In genomic region chr13:112843392-112844250, GRCh38 we compare ENCODE assay signal across 24 cellular contexts.
DNase-seq lines count a peak whose midpoint lies in the region; ATAC-seq and TF ChIP-seq lines count a peak whose summit lies in the region.
"Had no signal": no experiment of that assay in that cellular context is flagged by ENCODE, and none has a peak within 500 bp of the region (broad histone marks: within the 10 kb centered on the region; RNA-seq: fewer than 3 reads in every experiment).

No MANE protein-coding gene starts in this region.

- no peaks in the 10 kb centered on the region for H3K27me3 ChIP-seq in right atrium auricular region
- no peaks in the 10 kb centered on the region for H3K27me3 ChIP-seq in neuronal stem cell (ENCODE audit: control insufficient read depth in 3 of 3, insufficient read depth in 3 of 3, low read depth in 1 of 3, low read length in 3 of 3)

- no peak overlapping the region for H3K4me3 ChIP-seq in right atrium auricular region
- H3K4me3 ChIP-seq in neuronal stem cell (ENCODE audit: low read length in 2 of 2), result no peak overlapping the region
- H3K4me3 ChIP-seq: SK-N-MC had no signal

- no peak overlapping the region for H2BK15ac ChIP-seq in neuronal stem cell (ENCODE audit: low read length)

- no peak overlapping the region for H3K4me2 ChIP-seq in neuronal stem cell (ENCODE audit: insufficient read depth, low read length, poor library complexity, severe bottlenecking)

- no peak overlapping the region for H3K4me3 Mint-ChIP-seq in activated CD4-positive, alpha-beta T cell treated with anti-CD3 and anti-CD28 coated beads, Interleukin-2, amount 10 ng/mL, durations not matched to agents 24 days and 14 days
- no peak overlapping the region for H3K4me3 Mint-ChIP-seq in stimulated activated effector memory CD8-positive, alpha-beta T cell treated with anti-CD3 and anti-CD28 coated beads, Interleukin-12 subunit alpha, Interleukin-12 subunit beta, amount 100 ng/mL, for 72 hours
- H3K4me3 Mint-ChIP-seq: activated CD4-positive, alpha-beta T cell treated with anti-CD3 and anti-CD28 coated beads for 36 hours; central memory CD8-positive, alpha-beta T cell; stimulated activated memory B cell treated with anti-CD40 and anti-IgM and Interleukin-4, amounts not matched to agents 10 μg/mL and 1 μg/mL and 100 μg/mL, for 72 hours had no signal

- H3K36me3 ChIP-seq in right atrium auricular region (peaks cover 26% of the 10 kb centered on the region), neuronal stem cell (replicated peaks in 1 of 2; ENCODE audit: control insufficient read depth in 2 of 2, insufficient read depth in 2 of 2, low read length in 2 of 2) (peaks cover 24 to 40% of the 10 kb centered on the region in 2 donors)

- peaks cover 2% of the 10 kb centered on the region for H3K79me1 ChIP-seq in neuronal stem cell (ENCODE audit: low read depth, low read length)

- no peak overlapping the region for H2AK5ac ChIP-seq in neuronal stem cell (ENCODE audit: low read depth, low read length)

- H3K27ac Mint-ChIP-seq in activated CD4-positive, alpha-beta T cell treated with anti-CD3 and anti-CD28 coated beads, Interleukin-2, amount 10 ng/mL, durations not matched to agents 24 days and 14 days, result peak overlapping the region; percentile 37
- H3K27ac Mint-ChIP-seq in stimulated activated effector memory CD8-positive, alpha-beta T cell treated with anti-CD3 and anti-CD28 coated beads, Interleukin-12 subunit alpha, Interleukin-12 subunit beta, amount 100 ng/mL, for 72 hours, result peak overlapping the region; percentile 73
- H3K27ac Mint-ChIP-seq: activated CD4-positive, alpha-beta T cell treated with anti-CD3 and anti-CD28 coated beads for 36 hours; stimulated activated memory B cell treated with anti-CD40 and anti-IgM and Interleukin-4, amounts not matched to agents 10 μg/mL and 1 μg/mL and 100 μg/mL, for 72 hours had no signal

- no peak overlapping the region for H3K9ac ChIP-seq in neuronal stem cell (ENCODE audit: low read depth, low read length, poor library complexity)

- no peak overlapping the region for H3K4ac ChIP-seq in neuronal stem cell (ENCODE audit: low read length)

- TF ChIP-seq CTCF in right atrium auricular region (IDR thresholded peaks at IDR 0.05), result no peak

- DNase-seq in activated CD4-positive, alpha-beta T cell treated with anti-CD3 and anti-CD28 coated beads, Interleukin-2, amount 10 ng/mL, durations not matched to agents 24 days and 14 days, result no peak
- no peak for DNase-seq in activated CD4-positive, alpha-beta T cell treated with anti-CD3 and anti-CD28 coated beads for 48 hours
- no peak for DNase-seq in right atrium auricular region (ENCODE audit: low spot score)
- DNase-seq in neuronal stem cell (ENCODE audit: low spot score), result no peak
- DNase-seq in stimulated activated effector memory CD8-positive, alpha-beta T cell treated with anti-CD3 and anti-CD28 coated beads, Interleukin-12 subunit alpha, Interleukin-12 subunit beta, amount 100 ng/mL, for 72 hours (ENCODE audit: low spot score in 2 of 2), result no peak
- DNase-seq in foreskin melanocyte, result no peak
- no peak for DNase-seq in epidermal melanocyte (ENCODE audit: insufficient read length, low spot score)
- DNase-seq: 8988T; activated CD4-positive, alpha-beta T cell treated with anti-CD3 and anti-CD28 coated beads for 36 hours; activated CD8-positive, alpha-beta memory T cell treated with anti-CD3 and anti-CD28 coated beads for 24 hours; activated gamma-delta T cell; activated T-cell treated with anti-CD3 and anti-CD28 coated beads, Interleukin-2, amount 50 U/mL, for 1 hour; dermis blood vessel endothelial cell; Kasumi-1; NCI-H1694; NCI-H446 treated with DMSO at 0.1 percent for 48 hours; NCI-H82; nucleus accumbens; stimulated activated CD4-positive, alpha-beta T cell treated with anti-CD3 and anti-CD28 coated beads, Interleukin-2, amount 100 ng/mL, for 48 hours had no signal

- no peak overlapping the region for H3K14ac ChIP-seq in neuronal stem cell (ENCODE audit: low read length)

- peaks cover 2% of the 10 kb centered on the region for H3K4me1 Mint-ChIP-seq in activated CD4-positive, alpha-beta T cell treated with anti-CD3 and anti-CD28 coated beads, Interleukin-2, amount 10 ng/mL, durations not matched to agents 24 days and 14 days
- no peaks in the 10 kb centered on the region for H3K4me1 Mint-ChIP-seq in stimulated activated effector memory CD8-positive, alpha-beta T cell treated with anti-CD3 and anti-CD28 coated beads, Interleukin-12 subunit alpha, Interleukin-12 subunit beta, amount 100 ng/mL, for 72 hours
- H3K4me1 Mint-ChIP-seq: activated CD4-positive, alpha-beta T cell treated with anti-CD3 and anti-CD28 coated beads for 36 hours; central memory CD8-positive, alpha-beta T cell; stimulated activated memory B cell treated with anti-CD40 and anti-IgM and Interleukin-4, amounts not matched to agents 10 μg/mL and 1 μg/mL and 100 μg/mL, for 72 hours had no signal

- H3K9me3 ChIP-seq in right atrium auricular region (no peaks in the 10 kb centered on the region), neuronal stem cell (replicated peaks in 1 of 2; ENCODE audit: control insufficient read depth in 2 of 2, insufficient read depth in 1 of 2, low read depth in 1 of 2, low read length in 2 of 2) (peaks cover 0 to 4% of the 10 kb centered on the region in 2 donors)

- H3K4me1 ChIP-seq in right atrium auricular region, result peaks cover 0 to 22% of the 10 kb centered on the region in 2 donors
- peaks cover 4 to 6% of the 10 kb centered on the region in 2 donors for H3K4me1 ChIP-seq in neuronal stem cell (ENCODE audit: control insufficient read depth in 2 of 2, insufficient read depth in 1 of 2, low read depth in 1 of 2, low read length in 2 of 2)

- H2AFZ ChIP-seq in neuronal stem cell (ENCODE audit: low read length), result no peak overlapping the region

- peaks cover 4% of the 10 kb centered on the region for H3K9me3 Mint-ChIP-seq in activated CD4-positive, alpha-beta T cell treated with anti-CD3 and anti-CD28 coated beads, Interleukin-2, amount 10 ng/mL, durations not matched to agents 24 days and 14 days
- H3K9me3 Mint-ChIP-seq in stimulated activated effector memory CD8-positive, alpha-beta T cell treated with anti-CD3 and anti-CD28 coated beads, Interleukin-12 subunit alpha, Interleukin-12 subunit beta, amount 100 ng/mL, for 72 hours, result no peaks in the 10 kb centered on the region
- H3K9me3 Mint-ChIP-seq: central memory CD8-positive, alpha-beta T cell had no signal

- no peak overlapping the region for H4K91ac ChIP-seq in neuronal stem cell (ENCODE audit: low read depth, low read length, poor library complexity)

- no peak overlapping the region for H3K18ac ChIP-seq in neuronal stem cell (ENCODE audit: low read length)

- H3K27me3 Mint-ChIP-seq in activated CD4-positive, alpha-beta T cell treated with anti-CD3 and anti-CD28 coated beads, Interleukin-2, amount 10 ng/mL, durations not matched to agents 24 days and 14 days, result no peaks in the 10 kb centered on the region
- H3K27me3 Mint-ChIP-seq: activated CD4-positive, alpha-beta T cell treated with anti-CD3 and anti-CD28 coated beads for 36 hours; central memory CD8-positive, alpha-beta T cell; stimulated activated memory B cell treated with anti-CD40 and anti-IgM and Interleukin-4, amounts not matched to agents 10 μg/mL and 1 μg/mL and 100 μg/mL, for 72 hours had no signal

- no peak for ATAC-seq in stimulated activated effector memory CD8-positive, alpha-beta T cell treated with anti-CD3 and anti-CD28 coated beads, Interleukin-12 subunit alpha, Interleukin-12 subunit beta, amount 100 ng/mL, for 72 hours
- no peak for ATAC-seq in GM18502 (IDR thresholded peaks at IDR 0.05; ENCODE audit: poor library complexity, unreplicated experiment)
- ATAC-seq: activated CD4-positive, alpha-beta T cell treated with anti-CD3 and anti-CD28 coated beads for 36 hours; stimulated activated memory B cell treated with anti-CD40 and anti-IgM and Interleukin-4, amounts not matched to agents 10 μg/mL and 1 μg/mL and 100 μg/mL, for 72 hours had no signal

- H3K23ac ChIP-seq in neuronal stem cell (ENCODE audit: low read depth, low read length, poor library complexity), result no peak overlapping the region

- intact Hi-C loops in activated CD4-positive, alpha-beta T cell treated with anti-CD3 and anti-CD28 coated beads, Interleukin-2, amount 10 ng/mL, durations not matched to agents 24 days and 14 days (cut with micrococcal nuclease), result no loop called here

- H2BK12ac ChIP-seq in neuronal stem cell (ENCODE audit: low read length), result no peak overlapping the region

- no peak overlapping the region for H2BK5ac ChIP-seq in neuronal stem cell (ENCODE audit: low read length)

- WGBS in neuronal stem cell (ENCODE audit: extremely low coverage in 2 of 2, insufficient read length in 2 of 2, insufficient replicate concordance in 1 of 2), 2 donors, result no CpG with 5 or more reads among the region's 34 CpGs

- peaks cover 32% of the 10 kb centered on the region for H3K36me3 Mint-ChIP-seq in activated CD4-positive, alpha-beta T cell treated with anti-CD3 and anti-CD28 coated beads, Interleukin-2, amount 10 ng/mL, durations not matched to agents 24 days and 14 days (ENCODE audit: low read depth)
- H3K36me3 Mint-ChIP-seq in stimulated activated effector memory CD8-positive, alpha-beta T cell treated with anti-CD3 and anti-CD28 coated beads, Interleukin-12 subunit alpha, Interleukin-12 subunit beta, amount 100 ng/mL, for 72 hours, result peaks cover 11% of the 10 kb centered on the region

- H3K27ac ChIP-seq in right atrium auricular region (peak overlapping the region; percentile 61 to 73), neuronal stem cell (replicated peaks; ENCODE audit: low read length) (peak overlapping the region; percentile 22)
- H3K27ac ChIP-seq: RWPE1, SK-N-MC had no signal

- no peak overlapping the region for H4K8ac ChIP-seq in neuronal stem cell (ENCODE audit: low read depth, low read length)

- no peak overlapping the region for H2BK120ac ChIP-seq in neuronal stem cell (ENCODE audit: low read depth, low read length)
